ENCODE assay signal across 13 cellular contexts in the genomic region with DNA sequence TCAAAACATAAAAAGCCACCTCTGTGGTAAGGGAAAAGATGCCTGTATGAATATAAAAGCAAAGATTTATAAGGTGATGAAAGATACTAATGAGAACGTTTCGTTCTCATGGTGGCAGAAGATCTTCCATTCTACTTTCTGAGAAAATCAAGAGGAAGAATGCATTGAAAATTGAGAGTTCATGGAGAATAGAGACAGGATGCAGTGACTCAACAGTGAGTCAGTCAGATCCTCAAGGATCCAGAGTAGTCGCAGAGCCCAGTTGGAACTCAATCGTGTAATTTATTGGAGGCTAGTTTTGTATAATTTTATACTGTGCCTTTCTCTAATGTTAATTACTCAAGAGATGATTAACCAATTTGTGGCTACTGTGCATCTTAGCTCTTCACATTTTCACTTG.
DNase-seq lines count a peak whose midpoint lies in the region; ATAC-seq and TF ChIP-seq lines count a peak whose summit lies in the region.
"Had no signal": no experiment of that assay in that cellular context is flagged by ENCODE, and none has a peak within 500 bp of the region (broad histone marks: within the 10 kb centered on the region; RNA-seq: fewer than 3 reads in every experiment).

No MANE protein-coding gene starts in this region.

- DNase-seq in ELR (ENCODE audit: low read depth) = peak; percentile 90
- DNase-seq in RPMI7951 (ENCODE audit: low read depth) = peak; percentile 80
- peak; percentile 19 for DNase-seq in fibroblast of gingiva (ENCODE audit: low read depth)
- DNase-seq in retinal pigment epithelial cell (ENCODE audit: low read depth) = peak; percentile 13
- no peak for DNase-seq in NOMO-1 treated with DMSO at 0.1 percent for 48 hours (lab: John Stamatoyannopoulos, UW; ENCODE audit: unreplicated experiment)
- no peak for DNase-seq in T-helper 1 cell
- no peak for DNase-seq in cortex of kidney (lab: John Stamatoyannopoulos, UW)
- DNase-seq: activated CD4-positive, alpha-beta T cell treated with anti-CD3 and anti-CD28 coated beads for 1 hour; Calu3; NCI-H345; Right ventricle myocardium superior; stimulated activated naive CD4-positive, alpha-beta T cell treated with Interleukin-2 at 50 U/mL for 16 hours had no signal

- no peak overlapping the region for H3K4me3 ChIP-seq in retinal pigment epithelial cell (ENCODE audit: low read length)

- no peak for TF ChIP-seq CTCF in retinal pigment epithelial cell (conservative IDR thresholded peaks at IDR 0.05; ENCODE audit: low read depth, low read length)

- no peak for ATAC-seq in GM21737 (IDR thresholded peaks at IDR 0.05; ENCODE audit: unreplicated experiment)

Comparison
In these comparisons a context has a peak if more than half of its experiments do, and no peak if none do; other contexts are left out.
1. DNase-seq: peak in ELR (single experiment), RPMI7951 (single experiment), fibroblast of gingiva (single experiment) and retinal pigment epithelial cell (single experiment); none in NOMO-1 treated with DMSO at 0.1 percent for 48 hours (single experiment), T-helper 1 cell (0 of 5) and cortex of kidney (single experiment).